ENCODE assay signal across 17 cellular contexts in genomic region chr3:140509534-140509933, GRCh38.
DNase-seq lines count a peak whose midpoint lies in the region; ATAC-seq, FAIRE-seq and TF ChIP-seq lines count a peak whose summit lies in the region.
"Had no signal": no experiment of that assay in that cellular context is flagged by ENCODE, and none has a peak within 500 bp of the region (broad histone marks: within the 10 kb centered on the region; RNA-seq: fewer than 3 reads in every experiment).

No MANE protein-coding gene starts in this region.

- peaks cover 8% of the 10 kb centered on the region for H3K4me1 Mint-ChIP-seq in endothelial cell (ENCODE audit: unreplicated experiment)
- H3K4me1 Mint-ChIP-seq: CD8-positive, alpha-beta memory T cell had no signal

- no peak overlapping the region for H3K27ac ChIP-seq in right cardiac atrium (ENCODE audit: low read length)
- no peak overlapping the region for H3K27ac ChIP-seq in kidney (ENCODE audit: low read depth in 2 of 2, low read length in 2 of 2)
- H3K27ac ChIP-seq: 22Rv1, BLaER1, GM23248 had no signal

- no peak for ATAC-seq in right cardiac atrium

- H3K4me1 ChIP-seq in right cardiac atrium (ENCODE audit: control insufficient read depth, insufficient read depth, low read length) (no peaks in the 10 kb centered on the region), kidney (ENCODE audit: control insufficient read depth in 1 of 2, insufficient read depth in 1 of 2, low read depth in 1 of 2, low read length in 2 of 2) (no peaks in the 10 kb centered on the region)
- H3K4me1 ChIP-seq: BLaER1, HAP-1 had no signal

- no peaks in the 10 kb centered on the region for H3K9me3 Mint-ChIP-seq in endothelial cell (ENCODE audit: unreplicated experiment)
- H3K9me3 Mint-ChIP-seq: CD8-positive, alpha-beta memory T cell had no signal

- H3K36me3 ChIP-seq in kidney (ENCODE audit: control insufficient read depth in 1 of 2, insufficient read depth in 2 of 2, low read length in 2 of 2): no peaks in the 10 kb centered on the region
- H3K36me3 ChIP-seq: BLaER1, HAP-1 had no signal

- no peak overlapping the region for H3K27ac Mint-ChIP-seq in endothelial cell (ENCODE audit: unreplicated experiment)
- H3K27ac Mint-ChIP-seq: CD8-positive, alpha-beta memory T cell; HFFc6 had no signal

- no peak overlapping the region for H3K4me3 ChIP-seq in right cardiac atrium (ENCODE audit: low read length)
- H3K4me3 ChIP-seq in kidney (ENCODE audit: low read length in 2 of 2): no peak overlapping the region
- H3K4me3 ChIP-seq: BLaER1, GM23248, HAP-1 had no signal

- WGBS in right cardiac atrium: 34% methylated on average over 2 of the region's 2 CpGs

- no peak overlapping the region for H3K9ac ChIP-seq in kidney (ENCODE audit: low read length in 2 of 2)
- H3K9ac ChIP-seq: BLaER1, GM23248 had no signal

- H3K9me3 ChIP-seq in right cardiac atrium (ENCODE audit: control insufficient read depth, low read length) (no peaks in the 10 kb centered on the region), kidney (ENCODE audit: control insufficient read depth in 1 of 2, low read length in 2 of 2) (no peaks in the 10 kb centered on the region)
- H3K9me3 ChIP-seq: BLaER1, HAP-1 had no signal

- H3K27me3 ChIP-seq in right cardiac atrium (ENCODE audit: control insufficient read depth, insufficient read depth): no peaks in the 10 kb centered on the region
- H3K27me3 ChIP-seq: BLaER1 had no signal

- TF ChIP-seq CTCF in endothelial cell (IDR thresholded peaks at IDR 0.05; ENCODE audit: unreplicated experiment): no peak
- TF ChIP-seq CTCF in kidney (IDR thresholded peaks at IDR 0.05; ENCODE audit: borderline replicate concordance, extremely low read depth, insufficient read depth): no peak

- no peaks in the 10 kb centered on the region for H3K36me3 Mint-ChIP-seq in endothelial cell (ENCODE audit: low read depth, unreplicated experiment)
- H3K36me3 Mint-ChIP-seq: CD8-positive, alpha-beta memory T cell had no signal

- H3K4me3 Mint-ChIP-seq in endothelial cell (ENCODE audit: unreplicated experiment): no peak overlapping the region
- H3K4me3 Mint-ChIP-seq: CD8-positive, alpha-beta memory T cell; HFFc6 had no signal

- peak; percentile 82 for DNase-seq in ELF-1 (ENCODE audit: low read depth, low spot score)
- peak; percentile 34 for DNase-seq in NCI-H526 treated with DMSO at 0.1 percent for 48 hours (lab: John Stamatoyannopoulos, UW)
- DNase-seq in endothelial cell (ENCODE audit: low spot score): peak; percentile 15
- DNase-seq in iPS-NIHi11 (ENCODE audit: low spot score): peak; percentile 38
- no peak for DNase-seq in right cardiac atrium
- DNase-seq in NCI-H2196 (lab: John Stamatoyannopoulos, UW; ENCODE audit: unreplicated experiment): no peak
- no peak for DNase-seq in kidney
- DNase-seq in NCI-H2107 treated with DMSO at 0.1 percent for 48 hours (lab: John Stamatoyannopoulos, UW; ENCODE audit: unreplicated experiment): no peak
- DNase-seq: AML-193; CD8-positive, alpha-beta memory T cell; DMS53; GM23248; HFFc6 had no signal

- FAIRE-seq in kidney (lab: Jason Lieb, UNC): no peak
- FAIRE-seq: HTR-8/SVneo had no signal

- H3K27me3 Mint-ChIP-seq in endothelial cell (ENCODE audit: unreplicated experiment): peaks cover 4% of the 10 kb centered on the region

- intact Hi-C loops in right cardiac atrium (cut with DNase I): no loop called here
- intact Hi-C loops in kidney (cut with DNase I): no loop called here

Comparison
In these comparisons a context has a peak if more than half of its experiments do, and no peak if none do; other contexts are left out.
1. DNase-seq: peak in ELF-1 (single experiment), NCI-H526 treated with DMSO at 0.1 percent for 48 hours (single experiment), endothelial cell (single experiment) and iPS-NIHi11 (single experiment); none in right cardiac atrium (0 of 3), NCI-H2196 (single experiment), kidney (single experiment) and NCI-H2107 treated with DMSO at 0.1 percent for 48 hours (single experiment).